In the genomic region with DNA sequence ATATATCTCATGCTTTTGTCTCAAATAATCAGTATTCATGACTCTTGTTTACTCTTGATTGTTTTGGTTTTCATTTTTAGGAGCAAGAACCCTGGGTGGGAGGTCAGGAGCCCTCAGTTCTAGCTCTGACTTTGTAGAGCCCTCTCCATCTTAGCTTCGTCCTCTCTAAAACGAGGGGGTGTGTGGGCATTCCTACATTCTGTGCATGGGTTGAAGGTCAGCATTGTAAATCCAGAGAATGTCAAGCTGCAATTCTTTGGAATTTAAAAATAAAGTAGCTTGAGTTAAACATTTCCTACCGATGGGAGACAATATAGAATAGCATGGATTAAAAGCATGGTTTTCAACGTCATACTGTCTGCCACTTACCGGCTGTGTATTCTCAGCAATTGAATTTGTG, we compare ENCODE assay signal across 1 cellular context.
TF ChIP-seq lines count a peak whose summit lies in the region.

No MANE protein-coding gene starts in this region.

TF ChIP-seq in IMR-90, 13 proteins besides CTCF, POLR2A, EP300 and RAD21:
- no peak for TF ChIP-seq BHLHE40 (IDR thresholded peaks at IDR 0.05; ENCODE audit: low read depth, low read length)
- TF ChIP-seq FOS (IDR thresholded peaks at IDR 0.05; ENCODE audit: low read depth, low read length), result no peak
- no peak for TF ChIP-seq NFE2L2 (IDR thresholded peaks at IDR 0.05; ENCODE audit: low read depth, low read length)
- TF ChIP-seq SMC3 (IDR thresholded peaks at IDR 0.05; ENCODE audit: low read depth, low read length), result no peak
- TF ChIP-seq CHD1 (IDR thresholded peaks at IDR 0.05; ENCODE audit: low read depth, low read length), result no peak
- TF ChIP-seq MAZ (IDR thresholded peaks at IDR 0.05; ENCODE audit: borderline replicate concordance, low read depth, low read length), result no peak
- TF ChIP-seq, protein P1, sequence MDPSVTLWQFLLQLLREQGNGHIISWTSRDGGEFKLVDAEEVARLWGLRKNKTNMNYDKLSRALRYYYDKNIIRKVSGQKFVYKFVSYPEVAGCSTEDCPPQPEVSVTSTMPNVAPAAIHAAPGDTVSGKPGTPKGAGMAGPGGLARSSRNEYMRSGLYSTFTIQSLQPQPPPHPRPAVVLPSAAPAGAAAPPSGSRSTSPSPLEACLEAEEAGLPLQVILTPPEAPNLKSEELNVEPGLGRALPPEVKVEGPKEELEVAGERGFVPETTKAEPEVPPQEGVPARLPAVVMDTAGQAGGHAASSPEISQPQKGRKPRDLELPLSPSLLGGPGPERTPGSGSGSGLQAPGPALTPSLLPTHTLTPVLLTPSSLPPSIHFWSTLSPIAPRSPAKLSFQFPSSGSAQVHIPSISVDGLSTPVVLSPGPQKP (IDR thresholded peaks at IDR 0.05; ENCODE audit: borderline replicate concordance, low read depth, low read length), result no peak
- TF ChIP-seq RCOR1 (IDR thresholded peaks at IDR 0.05; ENCODE audit: insufficient replicate concordance, low read length), result no peak
- TF ChIP-seq MAFK (IDR thresholded peaks at IDR 0.05; ENCODE audit: low read depth, low read length), result no peak
- TF ChIP-seq CEBPB (IDR thresholded peaks at IDR 0.05; ENCODE audit: low read depth, low read length), result no peak
- no peak for TF ChIP-seq MXI1 (IDR thresholded peaks at IDR 0.05; ENCODE audit: borderline replicate concordance, low read depth, low read length)
- TF ChIP-seq, protein P2, sequence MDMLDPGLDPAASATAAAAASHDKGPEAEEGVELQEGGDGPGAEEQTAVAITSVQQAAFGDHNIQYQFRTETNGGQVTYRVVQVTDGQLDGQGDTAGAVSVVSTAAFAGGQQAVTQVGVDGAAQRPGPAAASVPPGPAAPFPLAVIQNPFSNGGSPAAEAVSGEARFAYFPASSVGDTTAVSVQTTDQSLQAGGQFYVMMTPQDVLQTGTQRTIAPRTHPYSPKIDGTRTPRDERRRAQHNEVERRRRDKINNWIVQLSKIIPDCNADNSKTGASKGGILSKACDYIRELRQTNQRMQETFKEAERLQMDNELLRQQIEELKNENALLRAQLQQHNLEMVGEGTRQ (IDR thresholded peaks at IDR 0.05; ENCODE audit: low read depth, low read length), result no peak
- TF ChIP-seq RFX5 (IDR thresholded peaks at IDR 0.05; ENCODE audit: low read depth, low read length), result no peak
